ENCODE assay signal across 8 cellular contexts in genomic region chr2:126658316-126658909, GRCh38. TPM values are rescaled to one million over a fixed set of nuclear protein-coding genes. Genes with fewer than 3 reads are reported as not detected.
DNase-seq lines count a peak whose midpoint lies in the region; ATAC-seq and TF ChIP-seq lines count a peak whose summit lies in the region.

No MANE protein-coding gene starts in this region.

- TF ChIP-seq POLR2A in transverse colon (IDR thresholded peaks at IDR 0.05): no peak

- 79 to 86% methylated on average over 1 to 2 of the region's 2 CpGs for WGBS in transverse colon (ENCODE audit: low coverage in 1 of 2), 2 donors

- H3K36me3 ChIP-seq in NT2/D1 (ENCODE audit: insufficient read depth, insufficient read length, low read length): peaks cover 16% of the 10 kb centered on the region
- no peaks in the 10 kb centered on the region for H3K36me3 ChIP-seq in transverse colon

- no peaks in the 10 kb centered on the region for H3K27me3 Mint-ChIP-seq in activated naive CD4-positive, alpha-beta T cell treated with anti-CD3 and anti-CD28 coated beads, Interleukin-2, amount 10 ng/mL, durations not matched to agents 7 days and 5 days

- CTCF ChIA-PET in activated naive CD4-positive, alpha-beta T cell treated with anti-CD3 and anti-CD28 coated beads, Interleukin-2, amount 10 ng/mL, durations not matched to agents 7 days and 5 days (lab: Charles Lee): interaction anchor here (1.7 to 2.1 kb wide), 2 partner anchors 119 to 130 kb away, joined by 6 to 7 read pairs; no protein-coding TSS in a partner anchor

- H3K9me3 ChIP-seq in NT2/D1 (ENCODE audit: insufficient read depth, low read length) (no peaks in the 10 kb centered on the region), iPS-18c (ENCODE audit: control insufficient read depth, insufficient read depth, low read length) (no peaks in the 10 kb centered on the region), transverse colon (no peaks in the 10 kb centered on the region)

- H3K4me3 Mint-ChIP-seq in activated naive CD4-positive, alpha-beta T cell treated with anti-CD3 and anti-CD28 coated beads, Interleukin-2, amount 10 ng/mL, durations not matched to agents 7 days and 5 days: peak overlapping the region; percentile 90

- peak overlapping the region; percentile 90 to 95 (median 94) for H3K27ac ChIP-seq in transverse colon

- no peak overlapping the region for H3K4me3 ChIP-seq in NT2/D1 (ENCODE audit: insufficient read length, low read depth)
- 0 out of 2 replicates have a peak overlapping the region, but pooled peaks have one; percentile 24 for H3K4me3 ChIP-seq in iPS-18c (ENCODE audit: insufficient read depth, low read depth, low read length)
- H3K4me3 ChIP-seq in transverse colon: no peak overlapping the region

- H3K4me1 Mint-ChIP-seq in activated naive CD4-positive, alpha-beta T cell treated with anti-CD3 and anti-CD28 coated beads, Interleukin-2, amount 10 ng/mL, durations not matched to agents 7 days and 5 days: peaks cover 71% of the 10 kb centered on the region

- in situ Hi-C loops in transverse colon (cut with MboI; ENCODE audit: low pct_ligation_motif_present in 1 of 4, low pct_unique_long_range_greater_than_20kb in 1 of 4, low sequenced_read_pairs in 3 of 4): no loop called here

- no peak for ATAC-seq in HG03045 (IDR thresholded peaks at IDR 0.05; ENCODE audit: unreplicated experiment)

- intact Hi-C loops in transverse colon (cut with DNase I; ENCODE audit: low total_unique reads): no loop called here

- peak; percentile 31 for DNase-seq in activated naive CD4-positive, alpha-beta T cell treated with anti-CD3 and anti-CD28 coated beads, Interleukin-2, amount 10 ng/mL, durations not matched to agents 7 days and 5 days
- DNase-seq in activated naive CD4-positive, alpha-beta T cell treated with anti-CD3 and anti-CD28 coated beads, Interleukin-2, amount 50 U/mL, for 16 hours: no peak
- DNase-seq in NT2/D1 (ENCODE audit: low read depth, low spot score) (no peak), transverse colon (no peak), HuH-7 (ENCODE audit: low spot score) (no peak)
- no peak for DNase-seq in activated effector memory CD4-positive, alpha-beta T cell treated with anti-CD3 and anti-CD28 coated beads, Interleukin-2, amount 50 U/mL, for 16 hours

- H3K9ac ChIP-seq in NT2/D1 (ENCODE audit: insufficient read length, low read depth): peak overlapping the region; percentile 46

- no peak for TF ChIP-seq CTCF in transverse colon (IDR thresholded peaks at IDR 0.05)

- no peak for TF ChIP-seq EP300 in transverse colon (IDR thresholded peaks at IDR 0.05; ENCODE audit: low read depth)

- H3K9me3 Mint-ChIP-seq in activated naive CD4-positive, alpha-beta T cell treated with anti-CD3 and anti-CD28 coated beads, Interleukin-2, amount 10 ng/mL, durations not matched to agents 7 days and 5 days: no peaks in the 10 kb centered on the region

- H3K27me3 ChIP-seq in NT2/D1 (ENCODE audit: insufficient read depth, insufficient read length) (no peaks in the 10 kb centered on the region), transverse colon (peaks cover 7% of the 10 kb centered on the region)

- H3K36me3 Mint-ChIP-seq in activated naive CD4-positive, alpha-beta T cell treated with anti-CD3 and anti-CD28 coated beads, Interleukin-2, amount 10 ng/mL, durations not matched to agents 7 days and 5 days: peaks cover 55% of the 10 kb centered on the region

- H3K4me1 ChIP-seq in NT2/D1 (ENCODE audit: insufficient read depth, insufficient read length) (peaks cover 8% of the 10 kb centered on the region), transverse colon (peaks cover 20 to 44% (median 26%) of the 10 kb centered on the region in 4 donors)

- H3K27ac Mint-ChIP-seq in activated naive CD4-positive, alpha-beta T cell treated with anti-CD3 and anti-CD28 coated beads, Interleukin-2, amount 10 ng/mL, durations not matched to agents 7 days and 5 days: peak overlapping the region; percentile 97

RNA-seq across cellular contexts. Expression of gene GYPC, which starts 2.5 kb away (rescaled TPM):
- 10 to 100 TPM; 19.1 to 40.2 (median 28.5) TPM for total RNA-seq in transverse colon
